ENCODE assay signal across 29 cellular contexts in the genomic region with DNA sequence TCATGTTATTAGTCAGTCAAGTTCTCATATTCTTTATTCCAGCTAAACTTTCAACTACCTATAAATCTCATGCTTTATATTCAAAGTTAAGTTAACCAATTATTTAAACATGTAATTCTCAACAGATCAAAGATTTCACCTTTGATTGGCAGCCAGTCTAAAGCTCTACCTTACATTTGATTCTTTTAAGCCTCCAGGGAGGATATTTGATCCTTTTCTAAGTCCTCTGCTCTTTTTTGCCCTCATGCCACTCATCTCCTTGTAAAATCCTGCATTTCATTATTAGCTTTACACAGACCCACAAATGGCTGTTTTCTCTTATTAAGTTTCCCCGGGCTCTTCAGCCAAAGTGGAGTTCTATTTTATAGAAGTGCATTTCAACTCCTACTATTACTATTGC.
"Had no signal": no experiment of that assay in that cellular context is flagged by ENCODE, and none has a peak within 500 bp of the region (broad histone marks: within the 10 kb centered on the region; RNA-seq: fewer than 3 reads in every experiment).

No MANE protein-coding gene starts in this region.

- DNase-seq: activated CD4-positive, alpha-beta T cell treated with anti-CD3 and anti-CD28 coated beads, Interleukin-2, amount 10 ng/mL, durations not matched to agents 24 days and 14 days; activated CD4-positive, alpha-beta T cell treated with anti-CD3 and anti-CD28 coated beads, Interleukin-2, amount 50 U/mL, for 4 hours; activated CD8-positive, alpha-beta T cell treated with anti-CD3 and anti-CD28 coated beads for 36 hours; activated effector memory CD4-positive, alpha-beta T cell treated with anti-CD3 and anti-CD28 coated beads, Interleukin-2, amount 50 U/mL, for 16 hours; activated naive CD4-positive, alpha-beta T cell; activated naive CD4-positive, alpha-beta T cell treated with anti-CD3 and anti-CD28 coated beads, Interleukin-2, amount 50 U/mL, for 16 hours; activated naive CD8-positive, alpha-beta T cell treated with anti-CD3 and anti-CD28 coated beads for 36 hours; activated T-cell treated with anti-CD3 and anti-CD28 coated beads, Interleukin-2, amount 50 U/mL, for 1 hour; activated T-cell treated with anti-CD3 and anti-CD28 coated beads, Interleukin-2, amount 50 U/mL, for 72 hours; amniotic stem cell; aorta; brain microvascular endothelial cell; central memory CD4-positive, alpha-beta T cell; Kasumi-1; KG1; MG63; NCI-H1048; NCI-H1417; NCI-H1694; NCI-H1930; NCI-H2081 treated with DMSO at 0.1 percent for 48 hours; NCI-H446; NCI-H526; NCI-H774; Peyer's patch; RPMI8226; SHP77 treated with DMSO at 0.1 percent for 48 hours; SK-N-SH had no signal

- H3K9me3 ChIP-seq: Peyer's patch, SJSA1, SK-N-SH had no signal

- H3K4me3 ChIP-seq: MG63, Peyer's patch, SJSA1 had no signal

- H3K9me2 ChIP-seq: SK-N-SH had no signal

- H3K27ac ChIP-seq: brain microvascular endothelial cell, Peyer's patch, SJSA1 had no signal

- H3K4me1 ChIP-seq: Peyer's patch, SJSA1 had no signal

- H3K27me3 ChIP-seq: brain microvascular endothelial cell, MG63, Peyer's patch, SJSA1 had no signal

- H3K36me3 ChIP-seq: brain microvascular endothelial cell, MG63, Peyer's patch, SJSA1 had no signal

- H3K4me2 ChIP-seq: SK-N-SH had no signal
